In the genomic region with DNA sequence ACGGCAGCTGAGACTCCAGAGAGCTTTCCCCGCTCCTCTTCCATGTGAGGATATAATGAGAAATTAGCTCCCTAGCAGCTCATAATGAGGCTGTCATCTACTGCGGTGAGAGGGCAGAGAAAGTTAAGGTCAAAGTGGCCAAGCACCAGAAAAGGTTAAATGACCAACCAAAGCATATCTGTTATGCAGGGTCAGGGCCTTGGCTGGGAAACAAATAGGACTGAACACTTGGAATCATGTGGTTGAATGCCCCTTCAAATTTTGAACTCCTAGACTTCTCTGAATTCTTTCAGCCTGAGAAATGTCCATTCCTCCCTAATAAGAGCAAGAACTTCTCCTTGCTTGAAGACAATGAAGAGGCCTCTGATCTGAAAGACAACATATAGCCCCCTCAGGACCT, we compare ENCODE assay signal across 27 cellular contexts.
"Had no signal": no experiment of that assay in that cellular context is flagged by ENCODE, and none has a peak within 500 bp of the region (broad histone marks: within the 10 kb centered on the region; RNA-seq: fewer than 3 reads in every experiment).

No MANE protein-coding gene starts in this region.

- H3K4me3 ChIP-seq: stomach, suprapubic skin, testis, thoracic aorta, thyroid gland, tibial artery, tibial nerve, transverse colon, upper lobe of left lung, upper lobe of right lung, uterus, vagina had no signal

- FAIRE-seq: urothelium cell line had no signal

- H3K36me3 ChIP-seq: stomach, suprapubic skin, thoracic aorta, thyroid gland, tibial artery, tibial nerve, transverse colon, upper lobe of left lung, upper lobe of right lung, uterus, vagina had no signal

- H3K9me3 ChIP-seq: stomach, suprapubic skin, testis, thoracic aorta, thyroid gland, tibial artery, tibial nerve, transverse colon, upper lobe of left lung, upper lobe of right lung, uterus, vagina had no signal

- ATAC-seq: stimulated activated effector memory CD8-positive, alpha-beta T cell treated with anti-CD3 and anti-CD28 coated beads, Interleukin-12 subunit alpha, Interleukin-12 subunit beta, amount 100 ng/mL, for 72 hours; stimulated activated memory B cell treated with anti-CD40 and anti-IgM and Interleukin-4, amounts not matched to agents 10 μg/mL and 1 μg/mL and 100 μg/mL, for 72 hours; stimulated activated naive B cell treated with anti-CD40 and anti-IgM and Interleukin-4, amounts not matched to agents 10 μg/mL and 1 μg/mL and 100 μg/mL, for 72 hours; stimulated activated naive CD8-positive, alpha-beta T cell treated with anti-CD3 and anti-CD28 coated beads, Interleukin-15, amount 100 ng/mL, for 72 hours; stimulated activated naive CD8-positive, alpha-beta T cell treated with anti-CD3 and anti-CD28 coated beads, Interleukin-15, Interleukin-2, amounts not matched to agents 100 U/mL and 50 U/mL, for 24 hours; upper lobe of right lung had no signal

- H3K27ac ChIP-seq: stomach, suprapubic skin, testis, thoracic aorta, thyroid gland, tibial nerve, transverse colon, upper lobe of left lung, upper lobe of right lung, uterus, vagina had no signal

- H3K4me1 ChIP-seq: stomach, testis, thyroid gland, transverse colon, uterus had no signal

- H3K27me3 ChIP-seq: stomach, suprapubic skin, testis, thyroid gland, tibial artery, tibial nerve, transverse colon, upper lobe of left lung, upper lobe of right lung, uterus, vagina had no signal

- DNase-seq: stimulated activated CD4-positive, alpha-beta T cell treated with anti-CD3 and anti-CD28 coated beads, Interleukin-2, amount 100 ng/mL, for 48 hours; stimulated activated CD4-positive, alpha-beta T cell treated with anti-CD3 and anti-CD28 coated beads, Interleukin-4, amount 100 ng/mL, for 1 hour; stimulated activated CD4-positive, alpha-beta T cell treated with anti-CD3 and anti-CD28 coated beads, Interleukin-4, amount 100 ng/mL, for 24 hours; stimulated activated CD4-positive, alpha-beta T cell treated with anti-CD3 and anti-CD28 coated beads, Interleukin-4, amount 100 ng/mL, for 4 hours; stimulated activated CD8-positive, alpha-beta memory T cell treated with anti-CD3 and anti-CD28 coated beads, Interleukin-4, amount 100 ng/mL, for 48 hours; stimulated activated naive B cell treated with anti-CD40 and anti-IgM and Interleukin-4, amounts not matched to agents 10 μg/mL and 1 μg/mL and 100 μg/mL, for 72 hours; stimulated activated naive CD4-positive, alpha-beta T cell; stimulated activated naive CD4-positive, alpha-beta T cell treated with Interleukin-2 at 50 U/mL for 16 hours; stimulated activated naive CD8-positive, alpha-beta T cell treated with anti-CD3 and anti-CD28 coated beads, Interleukin-15, amount 100 ng/mL, for 72 hours; stimulated activated naive CD8-positive, alpha-beta T cell treated with anti-CD3 and anti-CD28 coated beads, Interleukin-15, Interleukin-2, amounts not matched to agents 100 U/mL and 50 U/mL, for 24 hours; stomach; substantia nigra; testis; thyroid gland; tibial artery; transverse colon; trophoblast cell; upper lobe of left lung; upper lobe of right lung; uterus had no signal
